8 cellular contexts compared by ENCODE assay signal in genomic region chr5:124935060-124935459, GRCh38.
DNase-seq lines count a peak whose midpoint lies in the region; ATAC-seq and TF ChIP-seq lines count a peak whose summit lies in the region.
"Had no signal": no experiment of that assay in that cellular context is flagged by ENCODE, and none has a peak within 500 bp of the region (broad histone marks: within the 10 kb centered on the region; RNA-seq: fewer than 3 reads in every experiment).

No MANE protein-coding gene starts in this region.

- H3K27me3 Mint-ChIP-seq in stimulated activated memory B cell treated with anti-CD40 and anti-IgM and Interleukin-4, amounts not matched to agents 10 μg/mL and 1 μg/mL and 100 μg/mL, for 72 hours, result no peaks in the 10 kb centered on the region
- H3K27me3 Mint-ChIP-seq in neural progenitor cell (ENCODE audit: insufficient read depth, low read depth) (peaks cover 5% of the 10 kb centered on the region), CD14-positive monocyte (ENCODE audit: low read depth in 3 of 3) (peaks cover 0 to 2% (median 0%) of the 10 kb centered on the region in 3 donors)

- peaks cover 3% of the 10 kb centered on the region for H3K9me3 Mint-ChIP-seq in stimulated activated memory B cell treated with anti-CD40 and anti-IgM and Interleukin-4, amounts not matched to agents 10 μg/mL and 1 μg/mL and 100 μg/mL, for 72 hours
- peaks cover 24% of the 10 kb centered on the region for H3K9me3 Mint-ChIP-seq in neural progenitor cell
- H3K9me3 Mint-ChIP-seq in CD14-positive monocyte, result peaks cover 0 to 12% (median 2%) of the 10 kb centered on the region in 7 donors

- peak overlapping the region; percentile 100 for H3K27ac Mint-ChIP-seq in stimulated activated memory B cell treated with anti-CD40 and anti-IgM and Interleukin-4, amounts not matched to agents 10 μg/mL and 1 μg/mL and 100 μg/mL, for 72 hours
- H3K27ac Mint-ChIP-seq in neural progenitor cell, result no peak overlapping the region
- no peak overlapping the region for H3K27ac Mint-ChIP-seq in CD14-positive monocyte

- H3K36me3 Mint-ChIP-seq in stimulated activated memory B cell treated with anti-CD40 and anti-IgM and Interleukin-4, amounts not matched to agents 10 μg/mL and 1 μg/mL and 100 μg/mL, for 72 hours, result no peaks in the 10 kb centered on the region
- H3K36me3 Mint-ChIP-seq in neural progenitor cell (peaks cover 18% of the 10 kb centered on the region), CD14-positive monocyte (peaks cover 0 to 2% of the 10 kb centered on the region in 2 donors)

- H3K4me3 ChIP-seq in neural progenitor cell, result no peak overlapping the region

- H3K9me3 ChIP-seq in neural progenitor cell (ENCODE audit: low read depth), result no peaks in the 10 kb centered on the region

- no peak overlapping the region for H3K27ac ChIP-seq in neural progenitor cell

- no peak overlapping the region for H3K4me2 ChIP-seq in neural progenitor cell

- H3K27me3 ChIP-seq in neural progenitor cell, result no peaks in the 10 kb centered on the region

- peaks cover 14% of the 10 kb centered on the region for H3K4me1 Mint-ChIP-seq in stimulated activated memory B cell treated with anti-CD40 and anti-IgM and Interleukin-4, amounts not matched to agents 10 μg/mL and 1 μg/mL and 100 μg/mL, for 72 hours
- H3K4me1 Mint-ChIP-seq in neural progenitor cell (peaks cover 15% of the 10 kb centered on the region), CD14-positive monocyte (peaks cover 4% of the 10 kb centered on the region)

- peak overlapping the region; percentile 34 for H3K4me3 Mint-ChIP-seq in stimulated activated memory B cell treated with anti-CD40 and anti-IgM and Interleukin-4, amounts not matched to agents 10 μg/mL and 1 μg/mL and 100 μg/mL, for 72 hours
- H3K4me3 Mint-ChIP-seq in neural progenitor cell, result no peak overlapping the region
- H3K4me3 Mint-ChIP-seq in CD14-positive monocyte, result no peak overlapping the region

- intact Hi-C loops in CD14-positive monocyte (cut with micrococcal nuclease), result no loop called here

- peak; percentile 80 for DNase-seq in MV-4-11 (lab: John Stamatoyannopoulos, UW)
- DNase-seq in SHP77 treated with DMSO at 0.1 percent for 48 hours (lab: John Stamatoyannopoulos, UW), result no peak
- DNase-seq in neural progenitor cell (ENCODE audit: low spot score), result no peak
- no peak for DNase-seq in CD14-positive monocyte (ENCODE audit: low spot score)
- DNase-seq: NCI-H510A treated with DMSO at 0.1 percent for 48 hours had no signal

- ATAC-seq in GM19324 (IDR thresholded peaks at IDR 0.05; ENCODE audit: low FRiP score, unreplicated experiment) (peak; percentile 75), HG02852 (IDR thresholded peaks at IDR 0.05; ENCODE audit: unreplicated experiment) (peak; percentile 77)
- ATAC-seq in stimulated activated memory B cell treated with anti-CD40 and anti-IgM and Interleukin-4, amounts not matched to agents 10 μg/mL and 1 μg/mL and 100 μg/mL, for 72 hours, result peak; percentile 91

- no peaks in the 10 kb centered on the region for H4K20me1 ChIP-seq in neural progenitor cell (ENCODE audit: low read depth)

- H3K36me3 ChIP-seq in neural progenitor cell, result no peaks in the 10 kb centered on the region

- no peaks in the 10 kb centered on the region for H3K79me2 ChIP-seq in neural progenitor cell (ENCODE audit: low read depth)

- no peaks in the 10 kb centered on the region for H3F3A ChIP-seq in neural progenitor cell (ENCODE audit: low read depth)

- no peak for TF ChIP-seq CTCF in neural progenitor cell (IDR thresholded peaks at IDR 0.05)
- no peak for TF ChIP-seq CTCF in CD14-positive monocyte (IDR thresholded peaks at IDR 0.05)

- no peak overlapping the region for H2AFZ ChIP-seq in neural progenitor cell (replicated peaks)

- H3K4me1 ChIP-seq in neural progenitor cell, result peaks cover 7% of the 10 kb centered on the region

- no peak overlapping the region for H3K9ac ChIP-seq in neural progenitor cell
